In the genomic region with DNA sequence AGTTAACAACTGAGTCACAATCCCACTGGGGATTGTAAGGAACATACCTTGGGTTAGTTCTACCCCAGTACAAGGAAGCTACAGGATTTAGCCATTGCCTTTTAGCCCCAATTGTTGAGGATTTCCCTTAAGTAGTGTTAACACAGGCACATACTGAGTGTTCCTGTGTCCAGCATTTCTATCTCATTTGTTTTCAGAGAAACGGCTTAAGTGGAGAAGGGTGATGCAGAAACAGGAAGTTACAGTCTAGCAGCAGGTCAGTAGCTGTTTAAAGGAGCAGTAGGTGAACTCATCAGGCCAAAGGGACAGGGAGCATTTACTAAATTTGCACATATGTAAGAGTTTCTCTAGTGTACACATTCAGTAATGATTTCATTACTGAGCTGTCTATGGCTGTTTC, we compare ENCODE assay signal across 9 cellular contexts.
DNase-seq lines count a peak whose midpoint lies in the region; ATAC-seq and TF ChIP-seq lines count a peak whose summit lies in the region.
"Had no signal": no experiment of that assay in that cellular context is flagged by ENCODE, and none has a peak within 500 bp of the region (broad histone marks: within the 10 kb centered on the region; RNA-seq: fewer than 3 reads in every experiment).

No MANE protein-coding gene starts in this region.

- H3K9me3 ChIP-seq in breast epithelium = no peaks in the 10 kb centered on the region

- H3K36me3 Mint-ChIP-seq in MCF 10A (ENCODE audit: insufficient read depth, unreplicated experiment) = no peaks in the 10 kb centered on the region
- no peaks in the 10 kb centered on the region for H3K36me3 Mint-ChIP-seq in stimulated activated memory B cell treated with anti-CD40 and anti-IgM and Interleukin-4, amounts not matched to agents 10 μg/mL and 1 μg/mL and 100 μg/mL, for 72 hours

- no peaks in the 10 kb centered on the region for H3K27me3 ChIP-seq in breast epithelium
- H3K27me3 ChIP-seq: SJSA1 had no signal

- no peak for TF ChIP-seq POLR2A in breast epithelium (IDR thresholded peaks at IDR 0.05)

- intact Hi-C loops in MCF 10A (cut with micrococcal nuclease) = no loop called here
- intact Hi-C loops in breast epithelium (cut with DNase I; ENCODE audit: low total_unique reads) = no loop called here
- intact Hi-C loops in cardiac septum (cut with DNase I) = no loop called here
- intact Hi-C loops in Right ventricle myocardium inferior (cut with DNase I) = no loop called here

- ATAC-seq in HG03159 (IDR thresholded peaks at IDR 0.05; ENCODE audit: unreplicated experiment) (peak; percentile 35), SK-N-SH treated with all-trans-retinoic acid at 6 μM for 48 hours (peak; percentile 24; the same call in 2 of the 3 replicates), Right ventricle myocardium inferior (no peak)
- no peak for ATAC-seq in stimulated activated memory B cell treated with anti-CD40 and anti-IgM and Interleukin-4, amounts not matched to agents 10 μg/mL and 1 μg/mL and 100 μg/mL, for 72 hours

- TF ChIP-seq CTCF in MCF 10A (IDR thresholded peaks at IDR 0.05; ENCODE audit: unreplicated experiment) = no peak
- TF ChIP-seq CTCF in breast epithelium (IDR thresholded peaks at IDR 0.05) = no peak

- no peaks in the 10 kb centered on the region for H3K9me3 Mint-ChIP-seq in MCF 10A (ENCODE audit: unreplicated experiment)
- H3K9me3 Mint-ChIP-seq in stimulated activated memory B cell treated with anti-CD40 and anti-IgM and Interleukin-4, amounts not matched to agents 10 μg/mL and 1 μg/mL and 100 μg/mL, for 72 hours = no peaks in the 10 kb centered on the region

- POLR2A ChIA-PET in MCF 10A (lab: Yijun Ruan, JAX) = no interaction called here

- no TSS peak for BruUV-seq in MCF 10A (replicated peaks; lab: Mats Ljungman, UMichigan)

- CTCF ChIA-PET in MCF 10A (lab: Yijun Ruan, JAX) = interaction anchor here (0.6 kb wide), 1 partner anchor 1048 kb away, joined by 3 read pairs; no protein-coding TSS in a partner anchor

- DNase-seq in MCF 10A (ENCODE audit: unreplicated experiment) (no peak), breast epithelium (ENCODE audit: low spot score in 2 of 2) (no peak), cardiac septum (ENCODE audit: low spot score) (no peak), NCI-H345 (lab: John Stamatoyannopoulos, UW) (no peak), Right ventricle myocardium inferior (ENCODE audit: missing footprints) (no peak)

- no peak overlapping the region for H3K27ac ChIP-seq in breast epithelium
- H3K27ac ChIP-seq: SJSA1 had no signal

- H3K36me3 ChIP-seq in breast epithelium = no peaks in the 10 kb centered on the region
- H3K36me3 ChIP-seq: SJSA1 had no signal

- H3K27me3 Mint-ChIP-seq in MCF 10A (ENCODE audit: insufficient read depth, unreplicated experiment) = no peaks in the 10 kb centered on the region
- no peaks in the 10 kb centered on the region for H3K27me3 Mint-ChIP-seq in stimulated activated memory B cell treated with anti-CD40 and anti-IgM and Interleukin-4, amounts not matched to agents 10 μg/mL and 1 μg/mL and 100 μg/mL, for 72 hours

- H3K4me1 Mint-ChIP-seq in MCF 10A (ENCODE audit: insufficient read depth, unreplicated experiment) = peaks cover 10% of the 10 kb centered on the region
- H3K4me1 Mint-ChIP-seq in stimulated activated memory B cell treated with anti-CD40 and anti-IgM and Interleukin-4, amounts not matched to agents 10 μg/mL and 1 μg/mL and 100 μg/mL, for 72 hours = peaks cover 19% of the 10 kb centered on the region

- H3K4me3 ChIP-seq in breast epithelium = no peak overlapping the region
- H3K4me3 ChIP-seq: SJSA1 had no signal

- H3K4me1 ChIP-seq in breast epithelium = no peaks in the 10 kb centered on the region

- no peak overlapping the region for H3K4me3 Mint-ChIP-seq in MCF 10A (ENCODE audit: unreplicated experiment)
- no peak overlapping the region for H3K4me3 Mint-ChIP-seq in stimulated activated memory B cell treated with anti-CD40 and anti-IgM and Interleukin-4, amounts not matched to agents 10 μg/mL and 1 μg/mL and 100 μg/mL, for 72 hours

- H3K27ac Mint-ChIP-seq in MCF 10A (ENCODE audit: low read depth, unreplicated experiment) = peak overlapping the region; percentile 70
- peak overlapping the region; percentile 63 for H3K27ac Mint-ChIP-seq in stimulated activated memory B cell treated with anti-CD40 and anti-IgM and Interleukin-4, amounts not matched to agents 10 μg/mL and 1 μg/mL and 100 μg/mL, for 72 hours

TF ChIP-seq in SK-N-SH treated with all-trans-retinoic acid at 6 μM for 48 hours, 23 proteins besides CTCF, POLR2A, EP300 and RAD21:
- TF ChIP-seq, protein P1, sequence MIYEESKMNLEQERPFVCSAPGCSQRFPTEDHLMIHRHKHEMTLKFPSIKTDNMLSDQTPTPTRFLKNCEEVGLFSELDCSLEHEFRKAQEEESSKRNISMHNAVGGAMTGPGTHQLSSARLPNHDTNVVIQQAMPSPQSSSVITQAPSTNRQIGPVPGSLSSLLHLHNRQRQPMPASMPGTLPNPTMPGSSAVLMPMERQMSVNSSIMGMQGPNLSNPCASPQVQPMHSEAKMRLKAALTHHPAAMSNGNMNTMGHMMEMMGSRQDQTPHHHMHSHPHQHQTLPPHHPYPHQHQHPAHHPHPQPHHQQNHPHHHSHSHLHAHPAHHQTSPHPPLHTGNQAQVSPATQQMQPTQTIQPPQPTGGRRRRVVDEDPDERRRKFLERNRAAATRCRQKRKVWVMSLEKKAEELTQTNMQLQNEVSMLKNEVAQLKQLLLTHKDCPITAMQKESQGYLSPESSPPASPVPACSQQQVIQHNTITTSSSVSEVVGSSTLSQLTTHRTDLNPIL (CRISPR knock-in tag; IDR thresholded peaks at IDR 0.05; ENCODE audit: low read depth) = no peak
- TF ChIP-seq SNAI2 (CRISPR knock-in tag; IDR thresholded peaks at IDR 0.05) (no peak), ZNF8 (CRISPR knock-in tag; IDR thresholded peaks at IDR 0.05) (no peak), PPARA (CRISPR knock-in tag; IDR thresholded peaks at IDR 0.05; ENCODE audit: borderline replicate concordance) (no peak), ZFP30 (CRISPR knock-in tag; IDR thresholded peaks at IDR 0.05) (no peak), RARB (CRISPR knock-in tag; IDR thresholded peaks at IDR 0.05) (no peak), ISL1 (CRISPR knock-in tag; IDR thresholded peaks at IDR 0.05) (no peak), ZNF565 (CRISPR knock-in tag; conservative IDR thresholded peaks at IDR 0.05; ENCODE audit: low read depth) (no peak), ESRRG (CRISPR knock-in tag; IDR thresholded peaks at IDR 0.05) (no peak), ZNF70 (CRISPR knock-in tag; IDR thresholded peaks at IDR 0.05) (no peak)
- TF ChIP-seq, protein P2, sequence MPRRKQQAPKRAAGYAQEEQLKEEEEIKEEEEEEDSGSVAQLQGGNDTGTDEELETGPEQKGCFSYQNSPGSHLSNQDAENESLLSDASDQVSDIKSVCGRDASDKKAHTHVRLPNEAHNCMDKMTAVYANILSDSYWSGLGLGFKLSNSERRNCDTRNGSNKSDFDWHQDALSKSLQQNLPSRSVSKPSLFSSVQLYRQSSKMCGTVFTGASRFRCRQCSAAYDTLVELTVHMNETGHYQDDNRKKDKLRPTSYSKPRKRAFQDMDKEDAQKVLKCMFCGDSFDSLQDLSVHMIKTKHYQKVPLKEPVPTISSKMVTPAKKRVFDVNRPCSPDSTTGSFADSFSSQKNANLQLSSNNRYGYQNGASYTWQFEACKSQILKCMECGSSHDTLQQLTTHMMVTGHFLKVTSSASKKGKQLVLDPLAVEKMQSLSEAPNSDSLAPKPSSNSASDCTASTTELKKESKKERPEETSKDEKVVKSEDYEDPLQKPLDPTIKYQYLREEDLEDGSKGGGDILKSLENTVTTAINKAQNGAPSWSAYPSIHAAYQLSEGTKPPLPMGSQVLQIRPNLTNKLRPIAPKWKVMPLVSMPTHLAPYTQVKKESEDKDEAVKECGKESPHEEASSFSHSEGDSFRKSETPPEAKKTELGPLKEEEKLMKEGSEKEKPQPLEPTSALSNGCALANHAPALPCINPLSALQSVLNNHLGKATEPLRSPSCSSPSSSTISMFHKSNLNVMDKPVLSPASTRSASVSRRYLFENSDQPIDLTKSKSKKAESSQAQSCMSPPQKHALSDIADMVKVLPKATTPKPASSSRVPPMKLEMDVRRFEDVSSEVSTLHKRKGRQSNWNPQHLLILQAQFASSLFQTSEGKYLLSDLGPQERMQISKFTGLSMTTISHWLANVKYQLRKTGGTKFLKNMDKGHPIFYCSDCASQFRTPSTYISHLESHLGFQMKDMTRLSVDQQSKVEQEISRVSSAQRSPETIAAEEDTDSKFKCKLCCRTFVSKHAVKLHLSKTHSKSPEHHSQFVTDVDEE (CRISPR knock-in tag; IDR thresholded peaks at IDR 0.05) = no peak
- TF ChIP-seq, protein P3, sequence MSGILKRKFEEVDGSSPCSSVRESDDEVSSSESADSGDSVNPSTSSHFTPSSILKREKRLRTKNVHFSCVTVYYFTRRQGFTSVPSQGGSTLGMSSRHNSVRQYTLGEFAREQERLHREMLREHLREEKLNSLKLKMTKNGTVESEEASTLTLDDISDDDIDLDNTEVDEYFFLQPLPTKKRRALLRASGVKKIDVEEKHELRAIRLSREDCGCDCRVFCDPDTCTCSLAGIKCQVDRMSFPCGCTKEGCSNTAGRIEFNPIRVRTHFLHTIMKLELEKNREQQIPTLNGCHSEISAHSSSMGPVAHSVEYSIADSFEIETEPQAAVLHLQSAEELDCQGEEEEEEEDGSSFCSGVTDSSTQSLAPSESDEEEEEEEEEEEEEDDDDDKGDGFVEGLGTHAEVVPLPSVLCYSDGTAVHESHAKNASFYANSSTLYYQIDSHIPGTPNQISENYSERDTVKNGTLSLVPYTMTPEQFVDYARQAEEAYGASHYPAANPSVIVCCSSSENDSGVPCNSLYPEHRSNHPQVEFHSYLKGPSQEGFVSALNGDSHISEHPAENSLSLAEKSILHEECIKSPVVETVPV (CRISPR knock-in tag; IDR thresholded peaks at IDR 0.05) = no peak

Comparison
In these comparisons a context has a peak if more than half of its experiments do, and no peak if none do; other contexts are left out.
1. ATAC-seq: peak in HG03159 (single experiment) and SK-N-SH treated with all-trans-retinoic acid at 6 μM for 48 hours (single experiment); none in stimulated activated memory B cell treated with anti-CD40 and anti-IgM and Interleukin-4, amounts not matched to agents 10 μg/mL and 1 μg/mL and 100 μg/mL, for 72 hours (single experiment) and Right ventricle myocardium inferior (single experiment).